11 cellular contexts compared by ENCODE assay signal in genomic region chr12:103208006-103208405, GRCh38.
"Had no signal": no experiment of that assay in that cellular context is flagged by ENCODE, and none has a peak within 500 bp of the region (broad histone marks: within the 10 kb centered on the region; RNA-seq: fewer than 3 reads in every experiment).

No MANE protein-coding gene starts in this region.

- DNase-seq: activated naive CD4-positive, alpha-beta T cell treated with Interleukin-2 at 50 U/mL for 16 hours; activated naive CD8-positive, alpha-beta T cell treated with anti-CD3 and anti-CD28 coated beads, Interleukin-2, amount 10 ng/mL, durations not matched to agents 7 days and 5 days; activated T-cell treated with anti-CD3 and anti-CD28 coated beads, Interleukin-2, amount 50 U/mL, for 24 hours; amygdala; foreskin fibroblast; heart right ventricle; left colon; pancreas; right lobe of liver; stimulated activated CD4-positive, alpha-beta T cell treated with anti-CD3 and anti-CD28 coated beads, Interleukin-1b, Interleukin-23, amount 100 ng/mL, for 48 hours; T-helper 9 cell had no signal
